In genomic region chr6:43781941-43782704, GRCh38 we compare ENCODE assay signal across 1 cellular context.
TF ChIP-seq lines count a peak whose summit lies in the region.

No MANE protein-coding gene starts in this region.

TF ChIP-seq in HEK293, 187 proteins besides CTCF, POLR2A, EP300 and RAD21:
- TF ChIP-seq ZNF449 (tag by site-specific recombination; IDR thresholded peaks at IDR 0.05) (peak; percentile 68), ZNF223 (tag by site-specific recombination; IDR thresholded peaks at IDR 0.05) (no peak), ZNF596 (tag by site-specific recombination; IDR thresholded peaks at IDR 0.05) (peak; percentile 79)
TF ChIP-seq in HEK293: peak in this region for 2.
